1 cellular context compared by ENCODE assay signal in the genomic region with DNA sequence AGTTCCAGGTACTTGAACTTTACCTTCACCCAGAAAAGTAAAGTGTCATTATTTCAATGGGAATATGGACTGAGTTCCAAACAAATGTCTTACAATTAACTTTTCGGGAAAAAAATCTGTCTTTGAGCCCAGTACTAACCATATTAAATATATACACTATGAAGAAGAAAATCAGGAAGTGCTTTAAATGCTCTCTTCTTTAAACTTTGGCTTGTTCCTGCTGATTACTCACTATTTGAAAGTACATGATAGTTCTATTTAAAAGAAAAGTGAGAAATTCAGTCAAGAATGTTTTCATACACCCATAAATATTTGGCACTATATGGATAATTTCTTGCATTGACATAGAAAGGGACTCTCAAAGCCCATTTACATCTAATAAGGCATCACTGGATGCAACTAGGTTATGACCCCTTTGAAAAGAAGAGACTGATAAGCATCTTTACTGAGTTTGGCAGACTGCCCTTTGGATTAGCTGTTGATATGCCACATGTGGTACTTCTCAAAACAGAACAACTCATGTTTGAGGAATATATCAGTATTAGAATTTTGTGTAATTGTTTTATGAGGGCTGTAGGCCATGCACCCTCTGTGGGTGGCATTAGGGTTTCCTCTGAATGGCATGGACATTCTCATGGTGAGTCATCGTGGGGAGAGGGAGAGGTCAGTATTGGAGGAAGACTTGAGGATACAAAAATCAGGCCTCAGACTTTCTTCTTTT.
TF ChIP-seq lines count a peak whose summit lies in the region.

No MANE protein-coding gene starts in this region.

TF ChIP-seq in endothelial cell of umbilical vein, 7 proteins besides CTCF, POLR2A, EP300 and RAD21:
- TF ChIP-seq GATA2 (IDR thresholded peaks at IDR 0.05; ENCODE audit: insufficient read depth, insufficient read length, low read depth, low read length) (peak; percentile 24), EZH2 (IDR thresholded peaks at IDR 0.05; ENCODE audit: borderline replicate concordance, low read depth, low read length, severe bottlenecking) (no peak), POLR2AphosphoS5 (IDR thresholded peaks at IDR 0.05; ENCODE audit: insufficient read depth, low read depth, low read length) (no peak), FOS (IDR thresholded peaks at IDR 0.05; ENCODE audit: borderline replicate concordance, insufficient read depth, low read length) (no peak), MYC (IDR thresholded peaks at IDR 0.05; ENCODE audit: low read depth, low read length) (no peak), MAX (IDR thresholded peaks at IDR 0.05; ENCODE audit: insufficient read depth, insufficient read length) (no peak)
